ENCODE assay signal across 22 cellular contexts in the genomic region with DNA sequence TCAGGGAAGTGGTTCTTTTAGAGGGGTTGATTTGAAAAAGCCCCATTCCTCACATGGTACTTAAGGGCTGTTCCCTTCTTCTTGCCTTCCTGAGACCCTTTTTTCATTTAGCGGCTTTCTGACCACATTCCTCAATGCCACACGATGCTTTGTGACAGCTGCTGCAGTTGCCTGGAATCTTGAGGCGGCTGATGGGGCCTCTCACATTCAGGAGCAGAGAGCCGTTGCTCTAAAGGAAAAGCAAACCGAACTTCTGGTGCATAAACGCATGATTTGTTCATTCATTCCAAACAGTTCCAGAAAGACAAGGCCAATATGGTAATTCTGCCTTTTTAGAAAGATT.
DNase-seq lines count a peak whose midpoint lies in the region; ATAC-seq, FAIRE-seq and TF ChIP-seq lines count a peak whose summit lies in the region.
"Had no signal": no experiment of that assay in that cellular context is flagged by ENCODE, and none has a peak within 500 bp of the region (broad histone marks: within the 10 kb centered on the region; RNA-seq: fewer than 3 reads in every experiment).

No MANE protein-coding gene starts in this region.

- no peaks in the 10 kb centered on the region for H4K20me1 ChIP-seq in MM.1S (ENCODE audit: insufficient read depth, low read length)

- H3K9me3 ChIP-seq in MM.1S (replicated peaks; ENCODE audit: insufficient read depth, low read length) (no peaks in the 10 kb centered on the region), ectodermal cell (ENCODE audit: control insufficient read depth, low read length) (no peaks in the 10 kb centered on the region), transverse colon (no peaks in the 10 kb centered on the region)
- H3K9me3 ChIP-seq: prostate gland, tibial artery had no signal

- no peak overlapping the region for H3K9ac ChIP-seq in MM.1S (ENCODE audit: low read length)
- H3K9ac ChIP-seq: KMS-11 had no signal

- H2AFZ ChIP-seq in MM.1S (ENCODE audit: low read length): peak overlapping the region; percentile 28

- H3K27me3 ChIP-seq in MM.1S (replicated peaks; ENCODE audit: insufficient read depth, low read length) (no peaks in the 10 kb centered on the region), ectodermal cell (ENCODE audit: control insufficient read depth, insufficient read depth, low read length, poor library complexity, severe bottlenecking) (no peaks in the 10 kb centered on the region), transverse colon (no peaks in the 10 kb centered on the region)
- H3K27me3 ChIP-seq: tibial artery had no signal

- peaks cover 0 to 3% (median 0%) of the 10 kb centered on the region in 3 donors for H3K36me3 Mint-ChIP-seq in immature natural killer cell
- H3K36me3 Mint-ChIP-seq: CD4-positive, alpha-beta memory T cell had no signal

- H3K27ac Mint-ChIP-seq in immature natural killer cell: no peak overlapping the region
- H3K27ac Mint-ChIP-seq: CD4-positive, alpha-beta memory T cell had no signal

- ATAC-seq in GM18505 (IDR thresholded peaks at IDR 0.05; ENCODE audit: unreplicated experiment): no peak
- ATAC-seq: SK-N-SH treated with all-trans-retinoic acid at 6 μM for 48 hours had no signal

- no peak for DNase-seq in GM12891 (ENCODE audit: insufficient read length, low spot score)
- DNase-seq in MM.1S: no peak
- peak; percentile 77 for DNase-seq in retina
- DNase-seq in transverse colon: no peak
- DNase-seq in immature natural killer cell: no peak
- no peak for DNase-seq in stimulated activated naive CD4-positive, alpha-beta T cell treated with Interleukin-2 at 50 U/mL for 16 hours (lab: John Stamatoyannopoulos, UW)
- DNase-seq: activated effector memory CD4-positive, alpha-beta T cell treated with Interleukin-2 at 50 U/mL for 16 hours; CD4-positive, alpha-beta memory T cell; effector memory CD4-positive, alpha-beta T cell; H7; NCI-H1105; NCI-H2171; NCI-H774; stimulated activated CD4-positive, alpha-beta T cell treated with anti-CD3 and anti-CD28 coated beads, Interleukin-12 subunit alpha, Interleukin-12 subunit beta, amount 100 ng/mL, for 4 hours; T1000; tibial artery had no signal

- peak; percentile 9 for FAIRE-seq in GM12891 (lab: Jason Lieb, UNC)

- H3K4me1 ChIP-seq in MM.1S (ENCODE audit: low read length) (peaks cover 9% of the 10 kb centered on the region; the same call in 1 of the 2 replicates), ectodermal cell (ENCODE audit: control insufficient read depth, insufficient read depth, low read length) (peaks cover 13% of the 10 kb centered on the region), transverse colon (peaks cover 0 to 5% (median 0%) of the 10 kb centered on the region in 4 donors)
- H3K4me1 ChIP-seq: prostate gland had no signal

- TF ChIP-seq CTCF in MM.1S (IDR thresholded peaks at IDR 0.05; ENCODE audit: low read length) (no peak), transverse colon (IDR thresholded peaks at IDR 0.05) (no peak)

- H3K27ac ChIP-seq in MM.1S (ENCODE audit: low read length): peak overlapping the region; percentile 37; the same call in 1 of the 2 replicates
- peak overlapping the region; percentile 86 for H3K27ac ChIP-seq in ectodermal cell (ENCODE audit: insufficient read depth, low read depth, low read length, poor library complexity, severe bottlenecking)
- no peak overlapping the region for H3K27ac ChIP-seq in transverse colon
- H3K27ac ChIP-seq: KMS-11, prostate gland, tibial artery had no signal

- H3K4me2 ChIP-seq in MM.1S (ENCODE audit: low read depth, low read length): peak overlapping the region; percentile 26; the same call in 1 of the 2 replicates
- H3K4me2 ChIP-seq: KMS-11 had no signal

- no peaks in the 10 kb centered on the region for H3K4me1 Mint-ChIP-seq in immature natural killer cell
- H3K4me1 Mint-ChIP-seq: central memory CD8-positive, alpha-beta T cell had no signal

- H3K36me3 ChIP-seq in MM.1S (replicated peaks; ENCODE audit: insufficient read depth, low read length) (no peaks in the 10 kb centered on the region), ectodermal cell (ENCODE audit: control insufficient read depth, insufficient read depth, low read length) (no peaks in the 10 kb centered on the region), transverse colon (no peaks in the 10 kb centered on the region)
- H3K36me3 ChIP-seq: prostate gland, tibial artery had no signal

- in situ Hi-C loops in transverse colon (cut with MboI; ENCODE audit: low pct_ligation_motif_present in 1 of 4, low pct_unique_long_range_greater_than_20kb in 1 of 4, low sequenced_read_pairs in 3 of 4): no loop called here

- H3K27me3 Mint-ChIP-seq in immature natural killer cell (ENCODE audit: low read depth in 3 of 3): peaks cover 0 to 5% (median 1%) of the 10 kb centered on the region in 3 donors
- H3K27me3 Mint-ChIP-seq: central memory CD8-positive, alpha-beta T cell had no signal

- no peaks in the 10 kb centered on the region for H3F3A ChIP-seq in MM.1S (ENCODE audit: insufficient read depth, low read length)

- no peak for TF ChIP-seq EP300 in transverse colon (IDR thresholded peaks at IDR 0.05; ENCODE audit: low read depth)

- no peak overlapping the region for H3K4me3 ChIP-seq in MM.1S (ENCODE audit: low read length)
- H3K4me3 ChIP-seq in ectodermal cell (ENCODE audit: insufficient read depth, low read depth, low read length): no peak overlapping the region
- H3K4me3 ChIP-seq in transverse colon: no peak overlapping the region
- H3K4me3 ChIP-seq: prostate gland, tibial artery had no signal

- TF ChIP-seq POLR2A in GM12891 (IDR thresholded peaks at IDR 0.05; ENCODE audit: low read depth, low read length): no peak
- no peak for TF ChIP-seq POLR2A in transverse colon (IDR thresholded peaks at IDR 0.05)
- no peak for TF ChIP-seq POLR2A in GM18505 (IDR thresholded peaks at IDR 0.05; ENCODE audit: borderline replicate concordance, extremely low read depth, insufficient read depth, insufficient read length)

- peaks cover 0 to 17% (median 3%) of the 10 kb centered on the region in 6 donors for H3K9me3 Mint-ChIP-seq in immature natural killer cell

- 39 to 56% methylated on average over 6 of the region's 6 CpGs for WGBS in ectodermal cell, 2 experiments
- WGBS in transverse colon (ENCODE audit: low coverage in 1 of 2), 2 donors: 36 to 52% methylated on average over 6 of the region's 6 CpGs

- intact Hi-C loops in transverse colon (cut with DNase I; ENCODE audit: low total_unique reads): no loop called here

- no peak overlapping the region for H3K4me3 Mint-ChIP-seq in immature natural killer cell
- H3K4me3 Mint-ChIP-seq: CD4-positive, alpha-beta memory T cell; central memory CD8-positive, alpha-beta T cell had no signal

- H3K79me2 ChIP-seq in MM.1S (ENCODE audit: low read length): no peaks in the 10 kb centered on the region

- no peaks in the 10 kb centered on the region for H3K9me2 ChIP-seq in MM.1S (replicated peaks; ENCODE audit: insufficient read depth, low read length)

TF ChIP-seq in GM12891, 5 proteins besides CTCF, POLR2A, EP300 and RAD21:
- TF ChIP-seq TAF1 (IDR thresholded peaks at IDR 0.05; ENCODE audit: low read depth, low read length): no peak
- TF ChIP-seq SPI1 (IDR thresholded peaks at IDR 0.05; ENCODE audit: low read depth, low read length): no peak
- no peak for TF ChIP-seq POLR2AphosphoS5 (IDR thresholded peaks at IDR 0.05; ENCODE audit: low read depth, low read length)
- no peak for TF ChIP-seq PAX5 (IDR thresholded peaks at IDR 0.05; ENCODE audit: insufficient read depth, low read length, severe bottlenecking)
- no peak for TF ChIP-seq POU2F2 (IDR thresholded peaks at IDR 0.05; ENCODE audit: low read depth, low read length)

Comparison
In these comparisons a context has a peak if more than half of its experiments do, and no peak if none do; other contexts are left out.
1. H3K27ac ChIP-seq: peak in MM.1S (single experiment) and ectodermal cell (single experiment); none in transverse colon (0 of 4).